ENCODE assay signal across 9 cellular contexts in genomic region chr14:21902561-21903199, GRCh38.
A peak's percentile ranks its signal among the peaks of the same experiment; 100 is the strongest.
DNase-seq lines count a peak whose midpoint lies in the region; ATAC-seq and TF ChIP-seq lines count a peak whose summit lies in the region.
"Had no signal": no experiment of that assay in that cellular context is flagged by ENCODE, and none has a peak within 500 bp of the region (broad histone marks: within the 10 kb centered on the region; RNA-seq: fewer than 3 reads in every experiment).

No MANE protein-coding gene starts in this region.

- intact Hi-C loops in testis (cut with DNase I; ENCODE audit: low total_unique reads) (no loop called here), vagina (cut with DNase I) (no loop called here)

- POLR2A ChIA-PET in activated CD4-positive, alpha-beta T cell treated with anti-CD3 and anti-CD28 coated beads, Interleukin-2, amount 10 ng/mL, durations not matched to agents 7 days and 5 days (lab: Charles Lee) = no interaction called here

- H3K4me1 Mint-ChIP-seq in activated CD4-positive, alpha-beta T cell treated with anti-CD3 and anti-CD28 coated beads, Interleukin-2, amount 10 ng/mL, durations not matched to agents 7 days and 5 days = peaks cover 21% of the 10 kb centered on the region

- H3K4me3 ChIP-seq in fibroblast of the aortic adventitia (ENCODE audit: low read depth, low read length) (no peak overlapping the region), testis (no peak overlapping the region), vagina (no peak overlapping the region)

- H3K36me3 ChIP-seq in testis (ENCODE audit: low read depth, missing control alignments) (no peaks in the 10 kb centered on the region), vagina (no peaks in the 10 kb centered on the region)

- peak; percentile 29 for DNase-seq in activated gamma-delta T cell treated with Interleukin-2 at 50 U/mL for 16 hours
- no peak for DNase-seq in activated gamma-delta T cell (lab: John Stamatoyannopoulos, UW)
- DNase-seq in activated CD4-positive, alpha-beta T cell treated with anti-CD3 and anti-CD28 coated beads, Interleukin-2, amount 10 ng/mL, durations not matched to agents 7 days and 5 days = peak; percentile 53
- DNase-seq in fibroblast of the aortic adventitia (ENCODE audit: low read depth) = no peak
- DNase-seq in testis = peak; percentile 49
- DNase-seq in COR-L47 (lab: John Stamatoyannopoulos, UW) = no peak
- DNase-seq in vagina (ENCODE audit: extremely low spot score in 2 of 2) = no peak
- DNase-seq: NCI-H146 had no signal

- WGBS in testis, 2 donors = 56 to 68% methylated on average over 4 of the region's 4 CpGs

- TF ChIP-seq POLR2A in testis (IDR thresholded peaks at IDR 0.05) (no peak), vagina (IDR thresholded peaks at IDR 0.05) (no peak)

- no peaks in the 10 kb centered on the region for H3K9me3 Mint-ChIP-seq in activated CD4-positive, alpha-beta T cell treated with anti-CD3 and anti-CD28 coated beads, Interleukin-2, amount 10 ng/mL, durations not matched to agents 7 days and 5 days

- peak overlapping the region; percentile 36 for H3K27ac Mint-ChIP-seq in activated CD4-positive, alpha-beta T cell treated with anti-CD3 and anti-CD28 coated beads, Interleukin-2, amount 10 ng/mL, durations not matched to agents 7 days and 5 days

- CTCF ChIA-PET in activated CD4-positive, alpha-beta T cell treated with anti-CD3 and anti-CD28 coated beads, Interleukin-2, amount 10 ng/mL, durations not matched to agents 7 days and 5 days (lab: Charles Lee) = no interaction called here

- no peak for ATAC-seq in GM19328 (IDR thresholded peaks at IDR 0.05; ENCODE audit: unreplicated experiment)

- peak; percentile 12 for TF ChIP-seq CTCF in fibroblast of the aortic adventitia (IDR thresholded peaks at IDR 0.05; ENCODE audit: insufficient read depth, low read length)
- no peak for TF ChIP-seq CTCF in testis (IDR thresholded peaks at IDR 0.05)
- no peak for TF ChIP-seq CTCF in vagina (IDR thresholded peaks at IDR 0.05)

- no peaks in the 10 kb centered on the region for H3K27me3 Mint-ChIP-seq in activated CD4-positive, alpha-beta T cell treated with anti-CD3 and anti-CD28 coated beads, Interleukin-2, amount 10 ng/mL, durations not matched to agents 7 days and 5 days

- no peaks in the 10 kb centered on the region for H3K27me3 ChIP-seq in testis
- H3K27me3 ChIP-seq in vagina = no peaks in the 10 kb centered on the region

- no peak overlapping the region for H3K27ac ChIP-seq in testis
- H3K27ac ChIP-seq in vagina = no peak overlapping the region

- no peaks in the 10 kb centered on the region for H3K9me3 ChIP-seq in testis
- no peaks in the 10 kb centered on the region for H3K9me3 ChIP-seq in vagina

- no peaks in the 10 kb centered on the region for H3K4me1 ChIP-seq in testis
- no peaks in the 10 kb centered on the region for H3K4me1 ChIP-seq in vagina

- H3K4me3 Mint-ChIP-seq in activated CD4-positive, alpha-beta T cell treated with anti-CD3 and anti-CD28 coated beads, Interleukin-2, amount 10 ng/mL, durations not matched to agents 7 days and 5 days = peak overlapping the region; percentile 58

- H3K36me3 Mint-ChIP-seq in activated CD4-positive, alpha-beta T cell treated with anti-CD3 and anti-CD28 coated beads, Interleukin-2, amount 10 ng/mL, durations not matched to agents 7 days and 5 days (ENCODE audit: low read depth) = peaks cover 7% of the 10 kb centered on the region

Comparison
In these comparisons a context has a peak if more than half of its experiments do, and no peak if none do; other contexts are left out.
1. DNase-seq: peak in activated gamma-delta T cell treated with Interleukin-2 at 50 U/mL for 16 hours (single experiment), activated CD4-positive, alpha-beta T cell treated with anti-CD3 and anti-CD28 coated beads, Interleukin-2, amount 10 ng/mL, durations not matched to agents 7 days and 5 days (single experiment) and testis (single experiment); none in activated gamma-delta T cell (single experiment), fibroblast of the aortic adventitia (single experiment), COR-L47 (single experiment) and vagina (0 of 2).